ENCODE assay signal across 8 cellular contexts in genomic region chr7:55964261-55964801, GRCh38. TPM values are rescaled to one million over a fixed set of nuclear protein-coding genes. Genes with fewer than 3 reads are reported as not detected.
A peak's percentile ranks its signal among the peaks of the same experiment; 100 is the strongest.
DNase-seq lines count a peak whose midpoint lies in the region; ATAC-seq, FAIRE-seq and TF ChIP-seq lines count a peak whose summit lies in the region.

TSS of gene NIPSNAP2 (plus strand) at chr7:55964585. CDS start at chr7:55964610, 25 bp downstream.

- peak within 1 kb of the TSS; percentile 91 for H3K27ac ChIP-seq in neutrophil
- H3K27ac ChIP-seq in temporal lobe (ENCODE audit: low read depth, low read length) = peak within 1 kb of the TSS; percentile 65

- DNase-seq in DMS53 treated with DMSO at 0.1 percent for 48 hours (lab: John Stamatoyannopoulos, UW; ENCODE audit: unreplicated experiment) (peak; percentile 63), HTR-8/SVneo (ENCODE audit: insufficient read length, low spot score) (peak; percentile 70), RKO (ENCODE audit: low spot score) (peak; percentile 66), activated gamma-delta T cell treated with Interleukin-2 at 50 U/mL for 16 hours (peak; percentile 47), frontal cortex (ENCODE audit: low spot score in 2 of 2) (peak; percentile 82 to 88)

- H3K36me3 ChIP-seq in neutrophil = no peaks in the 10 kb centered on the region

- peak; percentile 79 for FAIRE-seq in HTR-8/SVneo (lab: Jason Lieb, UNC)
- no peak for FAIRE-seq in frontal cortex (lab: Jason Lieb, UNC)

- H3K4me3 ChIP-seq in neutrophil (ENCODE audit: low read depth in 1 of 2, low read length in 1 of 2) = peak within 1 kb of the TSS; percentile 64 to 79

- peaks cover 5% of the 10 kb centered on the region for H3K27me3 ChIP-seq in neutrophil

- TF ChIP-seq CTCF in neutrophil (IDR thresholded peaks at IDR 0.05) = peak; percentile 66

- peak; percentile 76 for ATAC-seq in GM21367 (IDR thresholded peaks at IDR 0.05; ENCODE audit: unreplicated experiment)

- peaks cover 15 to 19% of the 10 kb centered on the region in 2 experiments for H3K4me1 ChIP-seq in neutrophil (ENCODE audit: control insufficient read depth in 1 of 2, insufficient read depth in 1 of 2, low read depth in 1 of 2, low read length in 1 of 2)

- no peaks in the 10 kb centered on the region for H3K9me3 ChIP-seq in neutrophil

RNA-seq across cellular contexts. Expression of gene NIPSNAP2, which starts in this region (rescaled TPM):
- total RNA-seq in frontal cortex (36.3 TPM), temporal lobe (42.8 TPM)

Comparison
In these comparisons a context has a peak if more than half of its experiments do, and no peak if none do; other contexts are left out.
1. Peak in every context shown above with its lines: DNase-seq, ATAC-seq, H3K4me3 ChIP-seq and H3K27ac ChIP-seq.